ENCODE assay signal across 9 cellular contexts in the genomic region with DNA sequence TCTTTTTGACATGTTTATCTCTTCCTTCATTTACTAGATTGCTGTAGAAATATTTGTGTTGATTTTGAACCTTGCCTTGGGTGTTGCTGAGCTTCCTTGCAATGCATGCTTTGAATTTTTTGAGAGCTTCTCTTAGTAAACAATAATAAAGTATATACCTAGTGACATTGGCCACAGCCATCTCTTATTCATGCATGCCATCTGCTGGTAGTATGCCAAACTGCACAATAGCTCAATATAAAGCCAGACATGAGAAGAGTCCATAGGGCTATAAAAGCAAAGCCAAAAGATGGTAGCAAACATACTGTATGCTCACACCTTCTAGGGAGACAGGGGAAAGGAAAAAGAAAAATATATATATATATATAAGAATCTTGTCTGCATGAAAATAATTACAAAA. TPM values are rescaled to one million over a fixed set of nuclear protein-coding genes. Genes with fewer than 3 reads are reported as not detected.
DNase-seq lines count a peak whose midpoint lies in the region; ATAC-seq and TF ChIP-seq lines count a peak whose summit lies in the region.
"Had no signal": no experiment of that assay in that cellular context is flagged by ENCODE, and none has a peak within 500 bp of the region (broad histone marks: within the 10 kb centered on the region; RNA-seq: fewer than 3 reads in every experiment).

No MANE protein-coding gene starts in this region.

- CTCF ChIA-PET in CD4-positive, alpha-beta memory T cell (lab: Charles Lee; ENCODE audit: partially characterized antibody), result interaction anchor here (0.6 to 3.9 kb wide), 16 partner anchors 10 to 477 kb away, joined by 3 to 78 read pairs (median 4); no protein-coding TSS in a partner anchor
- CTCF ChIA-PET in activated CD8-positive, alpha-beta T cell treated with anti-CD3 and anti-CD28 coated beads for 36 hours (lab: Charles Lee), result interaction anchor here (0.7 to 3.1 kb wide), 27 partner anchors 10 to 267 kb away, joined by 3 to 37 read pairs (median 5); a partner anchor contains a TSS

- intact Hi-C loops in CD4-positive, alpha-beta memory T cell (cut with micrococcal nuclease), result loop anchor here (1.0 kb wide), 2 partner anchors 80 to 267 kb away; no protein-coding TSS in a partner anchor
- intact Hi-C loops in activated CD8-positive, alpha-beta T cell treated with anti-CD3 and anti-CD28 coated beads for 36 hours (cut with micrococcal nuclease), result loop anchor here (10.0 kb wide), 1 partner anchor 269 kb away; no protein-coding TSS in a partner anchor

- no peaks in the 10 kb centered on the region for H3K36me3 ChIP-seq in CD4-positive, alpha-beta memory T cell (ENCODE audit: insufficient read depth, low read length)
- no peaks in the 10 kb centered on the region for H3K36me3 ChIP-seq in GM23338 (ENCODE audit: insufficient read depth)

- DNase-seq in CD4-positive, alpha-beta memory T cell, result peak in 4 of 5 donors; percentile 29 to 40 (median 40)
- DNase-seq in GM23338 (ENCODE audit: low spot score) (peak; percentile 71), NCI-H526 (lab: John Stamatoyannopoulos, UW) (peak; percentile 17 to 83), glutamatergic neuron (peak; percentile 24), ecto neural progenitor cell (ENCODE audit: low spot score) (no peak)
- DNase-seq in activated CD8-positive, alpha-beta T cell treated with anti-CD3 and anti-CD28 coated beads for 36 hours, result peak; percentile 61
- peak; percentile 23 to 56 for DNase-seq in stimulated activated CD4-positive, alpha-beta T cell treated with anti-CD3 and anti-CD28 coated beads, Interleukin-2, amount 100 ng/mL, for 24 hours

- no peaks in the 10 kb centered on the region for H3K27me3 ChIP-seq in CD4-positive, alpha-beta memory T cell (ENCODE audit: insufficient read depth, low read length)
- no peaks in the 10 kb centered on the region for H3K27me3 ChIP-seq in GM23338 (ENCODE audit: insufficient read depth)

- H3K9me2 ChIP-seq in GM23338 (ENCODE audit: insufficient read depth), result no peaks in the 10 kb centered on the region

- H4K20me1 ChIP-seq in GM23338 (replicated peaks; ENCODE audit: insufficient read depth), result no peaks in the 10 kb centered on the region

- H3F3A ChIP-seq in GM23338 (replicated peaks; ENCODE audit: low read depth), result no peaks in the 10 kb centered on the region

- H3K4me3 ChIP-seq in CD4-positive, alpha-beta memory T cell (ENCODE audit: low read length in 2 of 2), result no peak overlapping the region
- H3K4me3 ChIP-seq in GM23338, result no peak overlapping the region
- H3K4me3 ChIP-seq: skin epidermis had no signal

- H3K9me3 Mint-ChIP-seq in CD4-positive, alpha-beta memory T cell, result peaks cover 0 to 15% (median 6%) of the 10 kb centered on the region in 8 donors
- peaks cover 67% of the 10 kb centered on the region for H3K9me3 Mint-ChIP-seq in GM23338
- H3K9me3 Mint-ChIP-seq in activated CD8-positive, alpha-beta T cell treated with anti-CD3 and anti-CD28 coated beads for 36 hours, result peaks cover 10% of the 10 kb centered on the region
- peaks cover 5% of the 10 kb centered on the region for H3K9me3 Mint-ChIP-seq in glutamatergic neuron (ENCODE audit: unreplicated experiment)

- no peak overlapping the region for H2AFZ ChIP-seq in GM23338

- H3K79me2 ChIP-seq in GM23338 (replicated peaks; ENCODE audit: insufficient read depth), result no peaks in the 10 kb centered on the region

- no peak overlapping the region for H3K4me3 Mint-ChIP-seq in CD4-positive, alpha-beta memory T cell
- H3K4me3 Mint-ChIP-seq in GM23338, result no peak overlapping the region
- no peak overlapping the region for H3K4me3 Mint-ChIP-seq in activated CD8-positive, alpha-beta T cell treated with anti-CD3 and anti-CD28 coated beads for 36 hours
- no peak overlapping the region for H3K4me3 Mint-ChIP-seq in glutamatergic neuron (ENCODE audit: unreplicated experiment)

- no peaks in the 10 kb centered on the region for H3K36me3 Mint-ChIP-seq in CD4-positive, alpha-beta memory T cell
- H3K36me3 Mint-ChIP-seq in GM23338 (ENCODE audit: low read depth), result peaks cover 11% of the 10 kb centered on the region; the same call in 2 of the 3 replicates
- H3K36me3 Mint-ChIP-seq in activated CD8-positive, alpha-beta T cell treated with anti-CD3 and anti-CD28 coated beads for 36 hours (ENCODE audit: low read depth), result no peaks in the 10 kb centered on the region
- peaks cover 5% of the 10 kb centered on the region for H3K36me3 Mint-ChIP-seq in glutamatergic neuron (ENCODE audit: unreplicated experiment)

- POLR2A ChIA-PET in CD4-positive, alpha-beta memory T cell (lab: Charles Lee; ENCODE audit: partially characterized antibody), result interaction anchor here (1.1 kb wide), 1 partner anchor 80 kb away, joined by 3 read pairs; no protein-coding TSS in a partner anchor
- POLR2A ChIA-PET in activated CD8-positive, alpha-beta T cell treated with anti-CD3 and anti-CD28 coated beads for 36 hours (lab: Charles Lee), result interaction anchor here (0.6 to 0.8 kb wide), 2 partner anchors 15 to 81 kb away, joined by 3 read pairs; no protein-coding TSS in a partner anchor

- ATAC-seq in GM23338 (peak; percentile 63), GM18870 (IDR thresholded peaks at IDR 0.05; ENCODE audit: unreplicated experiment) (no peak)
- peak; percentile 62 for ATAC-seq in activated CD8-positive, alpha-beta T cell treated with anti-CD3 and anti-CD28 coated beads for 36 hours

- H3K4me1 ChIP-seq in CD4-positive, alpha-beta memory T cell (ENCODE audit: insufficient read depth, low read length), result no peaks in the 10 kb centered on the region
- H3K4me1 ChIP-seq in GM23338 (ENCODE audit: insufficient read depth), result no peaks in the 10 kb centered on the region

- no peaks in the 10 kb centered on the region for H3K4me1 Mint-ChIP-seq in CD4-positive, alpha-beta memory T cell
- H3K4me1 Mint-ChIP-seq in GM23338, result no peaks in the 10 kb centered on the region
- H3K4me1 Mint-ChIP-seq in activated CD8-positive, alpha-beta T cell treated with anti-CD3 and anti-CD28 coated beads for 36 hours (ENCODE audit: low read depth), result no peaks in the 10 kb centered on the region
- no peaks in the 10 kb centered on the region for H3K4me1 Mint-ChIP-seq in glutamatergic neuron (ENCODE audit: low read depth, unreplicated experiment)

- H3K27ac ChIP-seq in CD4-positive, alpha-beta memory T cell (ENCODE audit: low read depth, low read length), result no peak overlapping the region
- no peak overlapping the region for H3K27ac ChIP-seq in GM23338 (ENCODE audit: low read depth)
- H3K27ac ChIP-seq: skin epidermis had no signal

- H3K27me3 Mint-ChIP-seq in CD4-positive, alpha-beta memory T cell, result peaks cover 3 to 6% of the 10 kb centered on the region in 2 donors
- H3K27me3 Mint-ChIP-seq in GM23338 (ENCODE audit: insufficient read depth, low read depth, poor library complexity) (peaks cover 2% of the 10 kb centered on the region), glutamatergic neuron (ENCODE audit: unreplicated experiment) (peaks cover 3% of the 10 kb centered on the region)
- no peaks in the 10 kb centered on the region for H3K27me3 Mint-ChIP-seq in activated CD8-positive, alpha-beta T cell treated with anti-CD3 and anti-CD28 coated beads for 36 hours

- TF ChIP-seq CTCF in GM23338 (conservative IDR thresholded peaks at IDR 0.05; ENCODE audit: low read depth in 2 of 2) (peak; percentile 74 to 81), glutamatergic neuron (IDR thresholded peaks at IDR 0.05; ENCODE audit: partially characterized antibody, unreplicated experiment) (peak; percentile 75)
- TF ChIP-seq CTCF in activated CD8-positive, alpha-beta T cell treated with anti-CD3 and anti-CD28 coated beads for 36 hours (IDR thresholded peaks at IDR 0.05), result peak; percentile 60

- H3K27ac Mint-ChIP-seq in CD4-positive, alpha-beta memory T cell, result no peak overlapping the region
- H3K27ac Mint-ChIP-seq in GM23338 (no peak overlapping the region), glutamatergic neuron (ENCODE audit: unreplicated experiment) (no peak overlapping the region)
- H3K27ac Mint-ChIP-seq in activated CD8-positive, alpha-beta T cell treated with anti-CD3 and anti-CD28 coated beads for 36 hours, result no peak overlapping the region

- no peaks in the 10 kb centered on the region for H3K9me3 ChIP-seq in CD4-positive, alpha-beta memory T cell (ENCODE audit: control insufficient read depth in 1 of 2, low read length in 2 of 2)

- H3K4me2 ChIP-seq in GM23338, result no peak overlapping the region

TF ChIP-seq in GM23338, 12 proteins besides CTCF, POLR2A, EP300 and RAD21 (continues in another document):
- TF ChIP-seq STAT1 (IDR thresholded peaks at IDR 0.05; ENCODE audit: unreplicated experiment) (no peak), NANOG (IDR thresholded peaks at IDR 0.05; ENCODE audit: borderline replicate concordance) (no peak)

RNA-seq across cellular contexts. Expression of a gene that starts 18.9 kb away (rescaled TPM):
- 10 to 100 TPM; 12.2 to 14.6 TPM for total RNA-seq in CD4-positive, alpha-beta memory T cell
- polyA plus RNA-seq in CD4-positive, alpha-beta memory T cell, result 1 to 10 TPM; 9.7 to 9.8 TPM
- 7.5 and 12.5 TPM in 2 replicates for total RNA-seq in GM23338 (2014; rRNA removed; shearing (Covaris generic))
- polyA plus RNA-seq in GM23338 (2016; fragmentation: Nextera tagmentation; extraction: Ambion mirVana), result 4.5 and 10.2 TPM in 2 replicates
- 1 to 10 TPM; 7.7 to 9.0 TPM for total RNA-seq in activated CD8-positive, alpha-beta T cell treated with anti-CD3 and anti-CD28 coated beads for 36 hours
- total RNA-seq in glutamatergic neuron (ENCODE audit: unreplicated experiment), result 13.1 TPM

RNA-seq across cellular contexts. Expression of a gene that starts 59.8 kb away (rescaled TPM):
- 1 to 10 TPM; 7.3 to 7.8 TPM for total RNA-seq in CD4-positive, alpha-beta memory T cell
- polyA plus RNA-seq in CD4-positive, alpha-beta memory T cell, result 1 to 10 TPM; 3.0 to 6.5 TPM
- 3.9 and 8.0 TPM in 2 replicates for total RNA-seq in GM23338 (2014; rRNA removed; shearing (Covaris generic))
- polyA plus RNA-seq in GM23338 (2016; fragmentation: Nextera tagmentation; extraction: Ambion mirVana), result 4.1 and 5.0 TPM in 2 replicates
- 1 to 10 TPM; 2.0 to 2.4 TPM for total RNA-seq in activated CD8-positive, alpha-beta T cell treated with anti-CD3 and anti-CD28 coated beads for 36 hours
- 7.5 TPM for total RNA-seq in glutamatergic neuron (ENCODE audit: unreplicated experiment)
